16 cellular contexts compared by ENCODE assay signal in genomic region chr22:26711205-26711958, GRCh38. TPM values are rescaled to one million over a fixed set of nuclear protein-coding genes. Genes with fewer than 3 reads are reported as not detected.
A peak's percentile ranks its signal among the peaks of the same experiment; 100 is the strongest.
DNase-seq lines count a peak whose midpoint lies in the region; ATAC-seq, FAIRE-seq and TF ChIP-seq lines count a peak whose summit lies in the region.
"Had no signal": no experiment of that assay in that cellular context is flagged by ENCODE, and none has a peak within 500 bp of the region (broad histone marks: within the 10 kb centered on the region; RNA-seq: fewer than 3 reads in every experiment).

No MANE protein-coding gene starts in this region.

- H2AFZ ChIP-seq in OCI-LY7 (ENCODE audit: low read length), result no peak overlapping the region
- no peak overlapping the region for H2AFZ ChIP-seq in PC-9

- peak in 3 of 7 experiments; percentile 7 to 26 (median 15) for DNase-seq in CD8-positive, alpha-beta T cell
- DNase-seq in OCI-LY7 (ENCODE audit: low spot score) (peak; percentile 14), immature natural killer cell (peak; percentile 58 to 67 (median 64)), PC-9 (no peak), pancreas (no peak), heart right ventricle (no peak), Calu3 (no peak)
- DNase-seq: CD4-positive, alpha-beta T cell; dorsolateral prefrontal cortex; left cardiac atrium; NCI-H226; occipital lobe; Right ventricle myocardium superior; stimulated activated naive B cell treated with anti-CD40 and anti-IgM and Interleukin-4, amounts not matched to agents 10 μg/mL and 1 μg/mL and 100 μg/mL, for 72 hours had no signal

- ATAC-seq in CD8-positive, alpha-beta T cell, result peak; percentile 54
- peak; percentile 73 for ATAC-seq in GM18498 (IDR thresholded peaks at IDR 0.05; ENCODE audit: unreplicated experiment)
- ATAC-seq in pancreas, result no peak
- no peak for ATAC-seq in heart right ventricle
- ATAC-seq: left cardiac atrium; stimulated activated naive B cell treated with anti-CD40 and anti-IgM and Interleukin-4, amounts not matched to agents 10 μg/mL and 1 μg/mL and 100 μg/mL, for 72 hours had no signal

- no TSS peak for BruUV-seq in OCI-LY7 (replicated peaks; lab: Mats Ljungman, UMichigan)
- BruUV-seq in PC-9 (replicated peaks; lab: Mats Ljungman, UMichigan), result no TSS peak
- no TSS peak for BruUV-seq in Calu3 (replicated peaks; lab: Mats Ljungman, UMichigan)

- H3K4me3 Mint-ChIP-seq in CD8-positive, alpha-beta T cell, result no peak overlapping the region
- H3K4me3 Mint-ChIP-seq in immature natural killer cell, result peak overlapping the region; percentile 57 to 72 (median 71)
- no peak overlapping the region for H3K4me3 Mint-ChIP-seq in Calu3 (ENCODE audit: low read depth, unreplicated experiment)
- H3K4me3 Mint-ChIP-seq: CD4-positive, alpha-beta T cell; stimulated activated naive B cell treated with anti-CD40 and anti-IgM and Interleukin-4, amounts not matched to agents 10 μg/mL and 1 μg/mL and 100 μg/mL, for 72 hours had no signal

- H3K4me1 Mint-ChIP-seq in CD8-positive, alpha-beta T cell (ENCODE audit: low read depth), result peaks cover 38% of the 10 kb centered on the region
- H3K4me1 Mint-ChIP-seq in immature natural killer cell (peaks cover 49 to 71% of the 10 kb centered on the region in 2 donors), Calu3 (ENCODE audit: low read depth, unreplicated experiment) (no peaks in the 10 kb centered on the region)

- TF ChIP-seq CTCF in CD8-positive, alpha-beta T cell (IDR thresholded peaks at IDR 0.05), result no peak
- no peak for TF ChIP-seq CTCF in OCI-LY7 (conservative IDR thresholded peaks at IDR 0.05; ENCODE audit: low read length)
- TF ChIP-seq CTCF in PC-9 (conservative IDR thresholded peaks at IDR 0.05), result no peak
- no peak for TF ChIP-seq CTCF in pancreas (IDR thresholded peaks at IDR 0.05)
- TF ChIP-seq CTCF in heart right ventricle (IDR thresholded peaks at IDR 0.05), result no peak
- no peak for TF ChIP-seq CTCF in Calu3 (IDR thresholded peaks at IDR 0.05; ENCODE audit: unreplicated experiment)

- H3K4me2 ChIP-seq in OCI-LY7 (ENCODE audit: low read length) (no peak overlapping the region), PC-9 (no peak overlapping the region)

- H4K20me1 ChIP-seq in OCI-LY7 (ENCODE audit: insufficient read depth, low read length) (no peaks in the 10 kb centered on the region), PC-9 (ENCODE audit: insufficient read depth) (no peaks in the 10 kb centered on the region)

- FAIRE-seq in pancreas (lab: Jason Lieb, UNC), result no peak
- FAIRE-seq: frontal cortex had no signal

- H3K9me3 Mint-ChIP-seq in CD8-positive, alpha-beta T cell, result peaks cover 5% of the 10 kb centered on the region
- no peaks in the 10 kb centered on the region for H3K9me3 Mint-ChIP-seq in immature natural killer cell
- no peaks in the 10 kb centered on the region for H3K9me3 Mint-ChIP-seq in Calu3 (ENCODE audit: low read depth, unreplicated experiment)
- H3K9me3 Mint-ChIP-seq: CD4-positive, alpha-beta T cell had no signal

- H3F3A ChIP-seq in PC-9 (ENCODE audit: insufficient read depth, low read depth), result no peaks in the 10 kb centered on the region

- WGBS in pancreas, 2 donors, result 77% methylated on average over 4 of the region's 4 CpGs
- WGBS in heart right ventricle, 2 donors, result 68 to 79% methylated on average over 4 of the region's 4 CpGs

- H3K36me3 ChIP-seq in CD8-positive, alpha-beta T cell (ENCODE audit: insufficient read depth, low read length), result peaks cover 16% of the 10 kb centered on the region
- H3K36me3 ChIP-seq in OCI-LY7 (ENCODE audit: insufficient read depth, low read length) (peaks cover 18% of the 10 kb centered on the region), PC-9 (ENCODE audit: low read depth) (no peaks in the 10 kb centered on the region), pancreas (no peaks in the 10 kb centered on the region), heart right ventricle (peaks cover 0 to 30% (median 0%) of the 10 kb centered on the region in 9 donors)

- no peaks in the 10 kb centered on the region for H3K27me3 ChIP-seq in CD8-positive, alpha-beta T cell (ENCODE audit: insufficient read depth, low read length)
- H3K27me3 ChIP-seq in PC-9 (ENCODE audit: insufficient read depth, low read depth) (no peaks in the 10 kb centered on the region), pancreas (no peaks in the 10 kb centered on the region), heart right ventricle (no peaks in the 10 kb centered on the region)
- H3K27me3 ChIP-seq: dorsolateral prefrontal cortex had no signal

- intact Hi-C loops in CD8-positive, alpha-beta T cell (cut with DNase I, micrococcal nuclease), result no loop called here
- intact Hi-C loops in OCI-LY7 (cut with micrococcal nuclease; ENCODE audit: unreplicated experiment) (no loop called here), PC-9 (cut with micrococcal nuclease; ENCODE audit: unreplicated experiment) (no loop called here), pancreas (cut with DNase I) (no loop called here), heart right ventricle (cut with DNase I) (no loop called here), Calu3 (cut with micrococcal nuclease; ENCODE audit: unreplicated experiment) (no loop called here)

- H3K27ac Mint-ChIP-seq in CD8-positive, alpha-beta T cell, result peak overlapping the region; percentile 83
- H3K27ac Mint-ChIP-seq in immature natural killer cell (peak overlapping the region; percentile 80 to 94 (median 90)), Calu3 (ENCODE audit: unreplicated experiment) (no peak overlapping the region)
- H3K27ac Mint-ChIP-seq: CD4-positive, alpha-beta T cell; stimulated activated naive B cell treated with anti-CD40 and anti-IgM and Interleukin-4, amounts not matched to agents 10 μg/mL and 1 μg/mL and 100 μg/mL, for 72 hours had no signal

- no peak overlapping the region for H3K4me3 ChIP-seq in CD8-positive, alpha-beta T cell (ENCODE audit: low read depth, low read length)
- H3K4me3 ChIP-seq in OCI-LY7 (ENCODE audit: low read depth, low read length, poor library complexity, severe bottlenecking), result no peak overlapping the region
- H3K4me3 ChIP-seq in PC-9, result no peak overlapping the region
- no peak overlapping the region for H3K4me3 ChIP-seq in pancreas
- H3K4me3 ChIP-seq in heart right ventricle, result no peak overlapping the region
- H3K4me3 ChIP-seq: dorsolateral prefrontal cortex had no signal

- H3K79me2 ChIP-seq in OCI-LY7 (ENCODE audit: insufficient read depth, low read depth, low read length) (no peaks in the 10 kb centered on the region), PC-9 (ENCODE audit: low read depth) (no peaks in the 10 kb centered on the region)

- CTCF ChIA-PET in CD8-positive, alpha-beta T cell (lab: Charles Lee), result no interaction called here
- CTCF ChIA-PET in OCI-LY7 (lab: Charles Lee; ENCODE audit: unreplicated experiment) (no interaction called here), PC-9 (lab: Charles Lee) (no interaction called here), Calu3 (lab: Charles Lee) (interaction anchor here (0.5 to 0.8 kb wide), 2 partner anchors 510 to 1272 kb away, joined by 3 to 7 read pairs; no protein-coding TSS in a partner anchor)

- H3K36me3 Mint-ChIP-seq in CD8-positive, alpha-beta T cell, result peaks cover 71% of the 10 kb centered on the region
- H3K36me3 Mint-ChIP-seq in immature natural killer cell (peaks cover 23 to 27% (median 27%) of the 10 kb centered on the region in 3 donors), Calu3 (ENCODE audit: insufficient read depth, unreplicated experiment) (no peaks in the 10 kb centered on the region)

- POLR2A ChIA-PET in CD8-positive, alpha-beta T cell (lab: Charles Lee), result interaction anchor here (1.8 kb wide), 1 partner anchor 19 kb away, joined by 4 read pairs; no protein-coding TSS in a partner anchor
- POLR2A ChIA-PET in OCI-LY7 (lab: Charles Lee) (interaction anchor here (0.7 kb wide), 1 partner anchor 242 kb away, joined by 3 read pairs; no protein-coding TSS in a partner anchor), PC-9 (lab: Charles Lee; ENCODE audit: unreplicated experiment) (no interaction called here)

- no peaks in the 10 kb centered on the region for H3K9me2 ChIP-seq in OCI-LY7 (ENCODE audit: insufficient read depth, low read length)
- no peaks in the 10 kb centered on the region for H3K9me2 ChIP-seq in PC-9 (ENCODE audit: insufficient read depth)

- peaks cover 17% of the 10 kb centered on the region for H3K4me1 ChIP-seq in CD8-positive, alpha-beta T cell (ENCODE audit: insufficient read depth, low read length)
- H3K4me1 ChIP-seq in OCI-LY7 (ENCODE audit: insufficient read depth, low read length, poor library complexity, severe bottlenecking) (no peaks in the 10 kb centered on the region), PC-9 (replicated peaks; ENCODE audit: insufficient read depth) (no peaks in the 10 kb centered on the region), pancreas (no peaks in the 10 kb centered on the region), heart right ventricle (peaks cover 0 to 27% (median 4%) of the 10 kb centered on the region in 9 donors)

- H3K27me3 Mint-ChIP-seq in CD8-positive, alpha-beta T cell (ENCODE audit: low read depth), result no peaks in the 10 kb centered on the region
- peaks cover 0 to 1% (median 0%) of the 10 kb centered on the region in 3 donors for H3K27me3 Mint-ChIP-seq in immature natural killer cell (ENCODE audit: low read depth in 3 of 3)
- no peaks in the 10 kb centered on the region for H3K27me3 Mint-ChIP-seq in Calu3 (ENCODE audit: unreplicated experiment)
- H3K27me3 Mint-ChIP-seq: CD4-positive, alpha-beta T cell; stimulated activated naive B cell treated with anti-CD40 and anti-IgM and Interleukin-4, amounts not matched to agents 10 μg/mL and 1 μg/mL and 100 μg/mL, for 72 hours had no signal

- H3K27ac ChIP-seq in CD8-positive, alpha-beta T cell (ENCODE audit: low read depth, low read length), result no peak overlapping the region
- H3K27ac ChIP-seq in OCI-LY7 (ENCODE audit: low read depth, low read length, poor library complexity, severe bottlenecking) (no peak overlapping the region), PC-9 (no peak overlapping the region), pancreas (no peak overlapping the region), heart right ventricle (no peak overlapping the region)
- H3K27ac ChIP-seq: dorsolateral prefrontal cortex had no signal

- H3K9me3 ChIP-seq in CD8-positive, alpha-beta T cell (ENCODE audit: low read length), result no peaks in the 10 kb centered on the region
- H3K9me3 ChIP-seq in OCI-LY7 (ENCODE audit: low read length) (peaks cover 5% of the 10 kb centered on the region; the same call in 1 of the 2 replicates), PC-9 (ENCODE audit: insufficient read depth, low read depth) (no peaks in the 10 kb centered on the region), pancreas (no peaks in the 10 kb centered on the region), heart right ventricle (peaks cover 0 to 13% (median 8%) of the 10 kb centered on the region in 11 donors)

RNA-seq across cellular contexts. Expression of gene MIAT, which starts 54.0 kb away (rescaled TPM):
- 10 to 100 TPM; 80.9 to 81.6 TPM for total RNA-seq in CD8-positive, alpha-beta T cell
- total RNA-seq in OCI-LY7 (2014; rRNA removed; shearing (Covaris generic)), result 8.7 and 11.8 TPM in 2 replicates
- total RNA-seq in OCI-LY7 (2022) (4.1 and 5.2 TPM in 2 replicates), PC-9 (2021) (0.45 and 0.48 TPM in 2 replicates), pancreas (under 1 TPM; 0.35 to 0.78 (median 0.60) TPM), heart right ventricle (1 to 10 TPM in 1 of 10 donors, under 1 TPM in 9; 0.25 to 1.6 (median 0.50) TPM), Calu3 (2022) (0.52 and 0.64 TPM in 2 replicates)
- polyA plus RNA-seq in immature natural killer cell (1 to 10 TPM in 1 of 3 donors, not detected in 2; 2.2 TPM), pancreas (under 1 TPM; 0.28 to 0.42 TPM), heart right ventricle (under 1 TPM; 0.03 to 0.44 TPM)

Comparison
In these comparisons a context has a peak if more than half of its experiments do, and no peak if none do; other contexts are left out.
1. ATAC-seq: peak in CD8-positive, alpha-beta T cell (single experiment) and GM18498 (single experiment); none in pancreas (0 of 4) and heart right ventricle (0 of 8).
2. DNase-seq: peak in OCI-LY7 (single experiment) and immature natural killer cell (3 of 3); none in PC-9 (0 of 2), pancreas (0 of 6), heart right ventricle (0 of 2) and Calu3 (single experiment).
3. H3K4me3 Mint-ChIP-seq: peak in immature natural killer cell (5 of 5); none in CD8-positive, alpha-beta T cell (single experiment) and Calu3 (single experiment).
4. RNA of gene MIAT, which starts 54.0 kb away (total RNA-seq): 80.9 to 81.6 TPM in CD8-positive, alpha-beta T cell; 4.1 to 11.8 TPM in OCI-LY7, 0.35 to 0.78 TPM in pancreas, 0.25 to 1.6 TPM in heart right ventricle, 0.52 to 0.64 TPM in Calu3 and 0.45 to 0.48 TPM in PC-9; every median in the first group is over 4 times any median in the second.